ENCODE assay signal across 2 cellular contexts in genomic region chr6:36309900-36310299, GRCh38.
TF ChIP-seq lines count a peak whose summit lies in the region.

No MANE protein-coding gene starts in this region.

TF ChIP-seq in HepG2, 621 proteins besides CTCF, POLR2A, EP300 and RAD21:
- TF ChIP-seq ZNF12 (CRISPR knock-in tag; IDR thresholded peaks at IDR 0.05) (peak; percentile 80), ZNF251 (CRISPR knock-in tag; IDR thresholded peaks at IDR 0.05) (no peak)

TF ChIP-seq in K562, 482 proteins besides CTCF, POLR2A, EP300 and RAD21:
- peak in 1 of 2 experiments; percentile 57; a peak in 1 of 3 replicates for TF ChIP-seq CBX3 (IDR thresholded peaks at IDR 0.05; ENCODE audit: borderline replicate concordance in 1 of 2, low read length in 2 of 2)
- TF ChIP-seq TRIM28 (IDR thresholded peaks at IDR 0.05): 0 out of 2 replicates have a peak, but pooled peaks have one; percentile 43
- TF ChIP-seq COPS2 (conservative IDR thresholded peaks at IDR 0.05): no peak
- TF ChIP-seq HMG20A (CRISPR knock-in tag; conservative IDR thresholded peaks at IDR 0.05): no peak
- no peak for TF ChIP-seq DMBX1 (CRISPR knock-in tag; IDR thresholded peaks at IDR 0.05; ENCODE audit: borderline replicate concordance)
- no peak for TF ChIP-seq ZBTB49 (CRISPR knock-in tag; IDR thresholded peaks at IDR 0.05; ENCODE audit: borderline replicate concordance)
- peak; percentile 37; the same call in 1 of the 2 replicates for TF ChIP-seq BCOR (IDR thresholded peaks at IDR 0.05)
- no peak for TF ChIP-seq NFATC3 (IDR thresholded peaks at IDR 0.05)
- TF ChIP-seq ARNT (IDR thresholded peaks at IDR 0.05): no peak
- no peak for TF ChIP-seq NFIC (IDR thresholded peaks at IDR 0.05)
- TF ChIP-seq RBM25 (IDR thresholded peaks at IDR 0.05; ENCODE audit: low read depth, low read length, severe bottlenecking): peak; percentile 58
- 0 out of 2 replicates have a peak, but pooled peaks have one; percentile 19 for TF ChIP-seq ADNP (tag; IDR thresholded peaks at IDR 0.05)
